ENCODE assay signal across 8 cellular contexts in genomic region chr2:70142590-70143313, GRCh38. TPM values are rescaled to one million over a fixed set of nuclear protein-coding genes. Genes with fewer than 3 reads are reported as not detected.
DNase-seq lines count a peak whose midpoint lies in the region; ATAC-seq, FAIRE-seq and TF ChIP-seq lines count a peak whose summit lies in the region.

No MANE protein-coding gene starts in this region.

- ATAC-seq in GM21390 (IDR thresholded peaks at IDR 0.05; ENCODE audit: unreplicated experiment): peak; percentile 53
- peak; percentile 72 for ATAC-seq in activated CD8-positive, alpha-beta memory T cell treated with anti-CD3 and anti-CD28 coated beads, Interleukin-2, amount 10 ng/mL, durations not matched to agents 7 days and 5 days

- no peaks in the 10 kb centered on the region for H3K36me3 Mint-ChIP-seq in activated CD8-positive, alpha-beta memory T cell treated with anti-CD3 and anti-CD28 coated beads, Interleukin-2, amount 10 ng/mL, durations not matched to agents 7 days and 5 days

- FAIRE-seq in D721Med (lab: Jason Lieb, UNC): no peak

- no peaks in the 10 kb centered on the region for H3K27me3 Mint-ChIP-seq in activated CD8-positive, alpha-beta memory T cell treated with anti-CD3 and anti-CD28 coated beads, Interleukin-2, amount 10 ng/mL, durations not matched to agents 7 days and 5 days

- no peaks in the 10 kb centered on the region for H3K9me3 ChIP-seq in endocrine pancreas (ENCODE audit: control insufficient read depth, low read length)
- no peaks in the 10 kb centered on the region for H3K9me3 ChIP-seq in mesodermal cell (ENCODE audit: control insufficient read depth, low read length)

- H3K27ac ChIP-seq in mesodermal cell (ENCODE audit: low read depth, low read length, severe bottlenecking): peak overlapping the region; percentile 97

- H3K9ac ChIP-seq in endocrine pancreas (ENCODE audit: control insufficient read depth, insufficient read depth, low read length): peak overlapping the region; percentile 54

- peaks cover 62% of the 10 kb centered on the region for H3K4me1 Mint-ChIP-seq in activated CD8-positive, alpha-beta memory T cell treated with anti-CD3 and anti-CD28 coated beads, Interleukin-2, amount 10 ng/mL, durations not matched to agents 7 days and 5 days

- H3K4me3 Mint-ChIP-seq in activated CD8-positive, alpha-beta memory T cell treated with anti-CD3 and anti-CD28 coated beads, Interleukin-2, amount 10 ng/mL, durations not matched to agents 7 days and 5 days: peak overlapping the region; percentile 82

- DNase-seq in D721Med (ENCODE audit: insufficient read length, low spot score) (peak; percentile 81), HUDEP-2 (lab: John Stamatoyannopoulos, UW; ENCODE audit: unreplicated experiment in 76 of 76) (peak in 75 of 76 experiments; percentile 79 to 99 (median 99)), NOMO-1 treated with DMSO at 0.1 percent for 48 hours (lab: John Stamatoyannopoulos, UW; ENCODE audit: unreplicated experiment) (peak; percentile 98)
- DNase-seq in activated CD8-positive, alpha-beta memory T cell treated with anti-CD3 and anti-CD28 coated beads, Interleukin-2, amount 10 ng/mL, durations not matched to agents 7 days and 5 days: peak; percentile 100
- peak; percentile 100 for DNase-seq in stimulated activated CD8-positive, alpha-beta memory T cell treated with anti-CD3 and anti-CD28 coated beads, Interleukin-15, amount 100 ng/mL, for 24 hours (ENCODE audit: low read depth)

- peak; percentile 87 for TF ChIP-seq CTCF in D721Med (IDR thresholded peaks at IDR 0.05; ENCODE audit: insufficient read depth, missing control alignments)

- H3K36me3 ChIP-seq in endocrine pancreas (ENCODE audit: control insufficient read depth, insufficient read depth, low read length) (no peaks in the 10 kb centered on the region), mesodermal cell (ENCODE audit: control insufficient read depth, insufficient read depth, low read length) (no peaks in the 10 kb centered on the region)

- CTCF ChIA-PET in activated CD8-positive, alpha-beta memory T cell treated with anti-CD3 and anti-CD28 coated beads, Interleukin-2, amount 10 ng/mL, durations not matched to agents 7 days and 5 days (lab: Charles Lee): interaction anchor here (0.6 to 18.1 kb wide), 25 partner anchors 10 to 418 kb away, joined by 3 to 382 read pairs (median 5); partner anchors contain the start of genes MXD1, PCBP1 and SNRPG

- WGBS in mesodermal cell (ENCODE audit: insufficient coverage in 2 of 2), 2 experiments: 0 to 1% methylated on average over 19 to 37 of the region's 50 CpGs

- H3K27me3 ChIP-seq in endocrine pancreas (ENCODE audit: control insufficient read depth, insufficient read depth, low read length): no peaks in the 10 kb centered on the region

- H3K4me3 ChIP-seq in endocrine pancreas (ENCODE audit: control insufficient read depth, insufficient read depth, low read length) (peak overlapping the region; percentile 82), mesodermal cell (ENCODE audit: extremely low read depth, insufficient read depth, low read length, poor library complexity, severe bottlenecking) (peak overlapping the region; percentile 55)

- H3K27ac Mint-ChIP-seq in activated CD8-positive, alpha-beta memory T cell treated with anti-CD3 and anti-CD28 coated beads, Interleukin-2, amount 10 ng/mL, durations not matched to agents 7 days and 5 days: peak overlapping the region; percentile 99

- no peaks in the 10 kb centered on the region for H3K9me3 Mint-ChIP-seq in activated CD8-positive, alpha-beta memory T cell treated with anti-CD3 and anti-CD28 coated beads, Interleukin-2, amount 10 ng/mL, durations not matched to agents 7 days and 5 days (ENCODE audit: low read depth)

- H3K4me1 ChIP-seq in endocrine pancreas (ENCODE audit: control insufficient read depth, insufficient read depth, low read length) (no peaks in the 10 kb centered on the region), mesodermal cell (ENCODE audit: control insufficient read depth, insufficient read depth, low read length, poor library complexity, severe bottlenecking) (peaks cover 9% of the 10 kb centered on the region)

RNA-seq across cellular contexts. Expression of gene C2orf42, which starts 48.1 kb away (rescaled TPM):
- 10 to 100 TPM; 26.6 to 28.6 TPM for total RNA-seq in activated CD8-positive, alpha-beta memory T cell treated with anti-CD3 and anti-CD28 coated beads, Interleukin-2, amount 10 ng/mL, durations not matched to agents 7 days and 5 days
- polyA plus RNA-seq in mesodermal cell (2013, experiment 1 of 2): 8.2 TPM
- 7.4 TPM for polyA plus RNA-seq in mesodermal cell (2013, experiment 2 of 2)

RNA-seq across cellular contexts. Expression of gene PCBP1, which starts 55.5 kb away (rescaled TPM):
- total RNA-seq in activated CD8-positive, alpha-beta memory T cell treated with anti-CD3 and anti-CD28 coated beads, Interleukin-2, amount 10 ng/mL, durations not matched to agents 7 days and 5 days: 100 to 1,000 TPM; 429 to 464 TPM
- 305 TPM for polyA plus RNA-seq in mesodermal cell (2013, experiment 1 of 2)
- 286 TPM for polyA plus RNA-seq in mesodermal cell (2013, experiment 2 of 2)

Comparison
In these comparisons a context has a peak if more than half of its experiments do, and no peak if none do; other contexts are left out.
1. Peak in every context shown above with its lines: DNase-seq, ATAC-seq, H3K4me3 ChIP-seq and H3K27ac ChIP-seq.